Comparison of ENCODE assay signal across 1 cellular context in the genomic region with DNA sequence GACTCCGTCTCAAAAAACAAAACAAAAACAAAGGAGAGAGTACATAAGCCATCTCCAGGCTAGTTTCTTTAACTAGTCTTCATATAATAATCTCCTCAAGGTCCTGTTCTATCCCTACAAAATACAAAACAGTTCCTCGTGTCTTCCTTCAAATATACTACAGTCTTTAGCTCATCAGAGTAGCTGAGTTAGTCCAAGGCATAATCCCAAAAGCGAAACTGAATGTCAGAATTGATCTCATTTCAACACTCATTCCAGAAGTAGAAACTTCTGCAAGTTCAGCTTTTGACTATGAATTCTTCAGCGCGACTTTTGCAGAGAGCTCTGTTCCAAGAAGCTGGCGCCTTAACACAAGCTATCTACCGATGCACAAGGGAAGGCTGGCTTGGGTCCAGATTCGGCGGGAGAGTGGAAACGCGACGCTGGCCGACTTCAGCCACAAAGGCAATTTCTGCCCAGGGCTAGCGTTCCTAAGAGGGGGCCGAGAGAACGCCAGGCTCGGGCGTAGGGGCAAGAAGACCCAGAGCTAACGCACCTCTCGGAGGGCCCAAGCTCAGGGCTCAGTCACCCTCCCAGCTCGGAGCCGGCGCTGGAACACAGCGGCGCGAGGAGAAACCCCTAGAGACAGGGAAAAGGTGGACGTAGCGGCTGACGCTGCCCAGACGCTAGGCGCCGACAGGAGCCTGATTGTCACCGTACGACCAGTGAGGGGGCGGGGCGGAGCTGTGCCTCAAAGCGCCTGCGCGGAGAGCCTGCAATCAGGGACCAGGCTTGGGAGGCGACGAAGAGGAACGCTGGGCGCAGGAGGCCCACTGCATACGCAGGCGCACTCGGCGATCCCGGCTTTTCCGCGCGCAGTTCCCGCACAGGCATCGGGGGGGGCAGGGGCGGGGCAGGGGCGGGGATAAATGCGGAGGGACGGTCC.
TF ChIP-seq lines count a peak whose summit lies in the region.

No MANE protein-coding gene starts in this region.

TF ChIP-seq in GM23338, 12 proteins besides CTCF, POLR2A, EP300 and RAD21 (continued from another document):
- TF ChIP-seq, protein P1, sequence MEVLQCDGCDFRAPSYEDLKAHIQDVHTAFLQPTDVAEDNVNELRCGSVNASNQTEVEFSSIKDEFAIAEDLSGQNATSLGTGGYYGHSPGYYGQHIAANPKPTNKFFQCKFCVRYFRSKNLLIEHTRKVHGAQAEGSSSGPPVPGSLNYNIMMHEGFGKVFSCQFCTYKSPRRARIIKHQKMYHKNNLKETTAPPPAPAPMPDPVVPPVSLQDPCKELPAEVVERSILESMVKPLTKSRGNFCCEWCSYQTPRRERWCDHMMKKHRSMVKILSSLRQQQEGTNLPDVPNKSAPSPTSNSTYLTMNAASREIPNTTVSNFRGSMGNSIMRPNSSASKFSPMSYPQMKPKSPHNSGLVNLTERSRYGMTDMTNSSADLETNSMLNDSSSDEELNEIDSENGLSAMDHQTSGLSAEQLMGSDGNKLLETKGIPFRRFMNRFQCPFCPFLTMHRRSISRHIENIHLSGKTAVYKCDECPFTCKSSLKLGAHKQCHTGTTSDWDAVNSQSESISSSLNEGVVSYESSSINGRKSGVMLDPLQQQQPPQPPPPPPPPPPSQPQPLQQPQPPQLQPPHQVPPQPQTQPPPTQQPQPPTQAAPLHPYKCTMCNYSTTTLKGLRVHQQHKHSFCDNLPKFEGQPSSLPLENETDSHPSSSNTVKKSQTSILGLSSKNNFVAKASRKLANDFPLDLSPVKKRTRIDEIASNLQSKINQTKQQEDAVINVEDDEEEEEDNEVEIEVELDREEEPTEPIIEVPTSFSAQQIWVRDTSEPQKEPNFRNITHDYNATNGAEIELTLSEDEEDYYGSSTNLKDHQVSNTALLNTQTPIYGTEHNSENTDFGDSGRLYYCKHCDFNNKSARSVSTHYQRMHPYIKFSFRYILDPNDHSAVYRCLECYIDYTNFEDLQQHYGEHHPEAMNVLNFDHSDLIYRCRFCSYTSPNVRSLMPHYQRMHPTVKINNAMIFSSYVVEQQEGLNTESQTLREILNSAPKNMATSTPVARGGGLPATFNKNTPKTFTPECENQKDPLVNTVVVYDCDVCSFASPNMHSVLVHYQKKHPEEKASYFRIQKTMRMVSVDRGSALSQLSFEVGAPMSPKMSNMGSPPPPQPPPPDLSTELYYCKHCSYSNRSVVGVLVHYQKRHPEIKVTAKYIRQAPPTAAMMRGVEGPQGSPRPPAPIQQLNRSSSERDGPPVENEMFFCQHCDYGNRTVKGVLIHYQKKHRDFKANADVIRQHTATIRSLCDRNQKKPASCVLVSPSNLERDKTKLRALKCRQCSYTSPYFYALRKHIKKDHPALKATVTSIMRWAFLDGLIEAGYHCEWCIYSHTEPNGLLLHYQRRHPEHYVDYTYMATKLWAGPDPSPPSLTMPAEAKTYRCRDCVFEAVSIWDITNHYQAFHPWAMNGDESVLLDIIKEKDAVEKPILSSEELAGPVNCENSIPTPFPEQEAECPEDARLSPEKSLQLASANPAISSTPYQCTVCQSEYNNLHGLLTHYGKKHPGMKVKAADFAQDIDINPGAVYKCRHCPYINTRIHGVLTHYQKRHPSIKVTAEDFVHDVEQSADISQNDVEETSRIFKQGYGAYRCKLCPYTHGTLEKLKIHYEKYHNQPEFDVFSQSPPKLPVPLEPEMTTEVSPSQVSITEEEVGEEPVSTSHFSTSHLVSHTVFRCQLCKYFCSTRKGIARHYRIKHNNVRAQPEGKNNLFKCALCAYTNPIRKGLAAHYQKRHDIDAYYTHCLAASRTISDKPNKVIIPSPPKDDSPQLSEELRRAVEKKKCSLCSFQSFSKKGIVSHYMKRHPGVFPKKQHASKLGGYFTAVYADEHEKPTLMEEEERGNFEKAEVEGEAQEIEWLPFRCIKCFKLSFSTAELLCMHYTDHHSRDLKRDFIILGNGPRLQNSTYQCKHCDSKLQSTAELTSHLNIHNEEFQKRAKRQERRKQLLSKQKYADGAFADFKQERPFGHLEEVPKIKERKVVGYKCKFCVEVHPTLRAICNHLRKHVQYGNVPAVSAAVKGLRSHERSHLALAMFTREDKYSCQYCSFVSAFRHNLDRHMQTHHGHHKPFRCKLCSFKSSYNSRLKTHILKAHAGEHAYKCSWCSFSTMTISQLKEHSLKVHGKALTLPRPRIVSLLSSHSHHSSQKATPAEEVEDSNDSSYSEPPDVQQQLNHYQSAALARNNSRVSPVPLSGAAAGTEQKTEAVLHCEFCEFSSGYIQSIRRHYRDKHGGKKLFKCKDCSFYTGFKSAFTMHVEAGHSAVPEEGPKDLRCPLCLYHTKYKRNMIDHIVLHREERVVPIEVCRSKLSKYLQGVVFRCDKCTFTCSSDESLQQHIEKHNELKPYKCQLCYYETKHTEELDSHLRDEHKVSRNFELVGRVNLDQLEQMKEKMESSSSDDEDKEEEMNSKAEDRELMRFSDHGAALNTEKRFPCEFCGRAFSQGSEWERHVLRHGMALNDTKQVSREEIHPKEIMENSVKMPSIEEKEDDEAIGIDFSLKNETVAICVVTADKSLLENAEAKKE (CRISPR knock-in tag; IDR thresholded peaks at IDR 0.05) = no peak
- TF ChIP-seq, protein P2, sequence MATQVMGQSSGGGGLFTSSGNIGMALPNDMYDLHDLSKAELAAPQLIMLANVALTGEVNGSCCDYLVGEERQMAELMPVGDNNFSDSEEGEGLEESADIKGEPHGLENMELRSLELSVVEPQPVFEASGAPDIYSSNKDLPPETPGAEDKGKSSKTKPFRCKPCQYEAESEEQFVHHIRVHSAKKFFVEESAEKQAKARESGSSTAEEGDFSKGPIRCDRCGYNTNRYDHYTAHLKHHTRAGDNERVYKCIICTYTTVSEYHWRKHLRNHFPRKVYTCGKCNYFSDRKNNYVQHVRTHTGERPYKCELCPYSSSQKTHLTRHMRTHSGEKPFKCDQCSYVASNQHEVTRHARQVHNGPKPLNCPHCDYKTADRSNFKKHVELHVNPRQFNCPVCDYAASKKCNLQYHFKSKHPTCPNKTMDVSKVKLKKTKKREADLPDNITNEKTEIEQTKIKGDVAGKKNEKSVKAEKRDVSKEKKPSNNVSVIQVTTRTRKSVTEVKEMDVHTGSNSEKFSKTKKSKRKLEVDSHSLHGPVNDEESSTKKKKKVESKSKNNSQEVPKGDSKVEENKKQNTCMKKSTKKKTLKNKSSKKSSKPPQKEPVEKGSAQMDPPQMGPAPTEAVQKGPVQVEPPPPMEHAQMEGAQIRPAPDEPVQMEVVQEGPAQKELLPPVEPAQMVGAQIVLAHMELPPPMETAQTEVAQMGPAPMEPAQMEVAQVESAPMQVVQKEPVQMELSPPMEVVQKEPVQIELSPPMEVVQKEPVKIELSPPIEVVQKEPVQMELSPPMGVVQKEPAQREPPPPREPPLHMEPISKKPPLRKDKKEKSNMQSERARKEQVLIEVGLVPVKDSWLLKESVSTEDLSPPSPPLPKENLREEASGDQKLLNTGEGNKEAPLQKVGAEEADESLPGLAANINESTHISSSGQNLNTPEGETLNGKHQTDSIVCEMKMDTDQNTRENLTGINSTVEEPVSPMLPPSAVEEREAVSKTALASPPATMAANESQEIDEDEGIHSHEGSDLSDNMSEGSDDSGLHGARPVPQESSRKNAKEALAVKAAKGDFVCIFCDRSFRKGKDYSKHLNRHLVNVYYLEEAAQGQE (IDR thresholded peaks at IDR 0.05; ENCODE audit: unreplicated experiment) = no peak
- TF ChIP-seq JUNB (IDR thresholded peaks at IDR 0.05; ENCODE audit: unreplicated experiment) = no peak
- TF ChIP-seq ZNF114 (CRISPR knock-in tag; IDR thresholded peaks at IDR 0.05) = no peak
- TF ChIP-seq CREB1 (CRISPR knock-in tag; IDR thresholded peaks at IDR 0.05; ENCODE audit: low read depth) = peak; percentile 70
- no peak for TF ChIP-seq EZH2 (IDR thresholded peaks at IDR 0.05; ENCODE audit: low read depth, unreplicated experiment)
- TF ChIP-seq STAT1 (IDR thresholded peaks at IDR 0.05; ENCODE audit: unreplicated experiment) = no peak
